Comparison of ENCODE assay signal across 18 cellular contexts in the genomic region with DNA sequence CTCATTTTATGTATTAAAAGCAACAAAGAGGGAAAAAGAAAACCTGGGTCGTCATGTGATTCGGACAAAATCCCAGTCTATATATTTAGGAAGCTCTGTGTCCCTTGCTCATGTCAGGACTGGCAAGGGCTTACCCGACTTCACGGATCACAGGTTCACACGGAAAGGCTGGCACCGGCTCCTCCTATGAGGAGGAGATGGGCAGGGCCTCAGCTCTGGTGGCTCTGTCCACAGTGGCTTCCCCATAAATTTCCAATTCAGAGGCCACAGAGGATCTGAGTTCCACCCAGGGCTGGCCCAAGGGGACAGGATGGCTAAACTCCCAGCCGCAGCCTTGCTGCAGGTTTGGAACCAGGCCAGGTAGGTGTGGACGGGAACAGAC.
DNase-seq lines count a peak whose midpoint lies in the region; TF ChIP-seq lines count a peak whose summit lies in the region.
"Had no signal": no experiment of that assay in that cellular context is flagged by ENCODE, and none has a peak within 500 bp of the region (broad histone marks: within the 10 kb centered on the region; RNA-seq: fewer than 3 reads in every experiment).

No MANE protein-coding gene starts in this region.

- no peak for TF ChIP-seq CTCF in parathyroid adenoma (IDR thresholded peaks at IDR 0.05)
- no peak for TF ChIP-seq CTCF in chondrocyte (IDR thresholded peaks at IDR 0.05)

- H3K4me1 ChIP-seq in endocrine pancreas (ENCODE audit: control insufficient read depth, insufficient read depth, low read length) (no peaks in the 10 kb centered on the region), parathyroid adenoma (peaks cover 4% of the 10 kb centered on the region)

- DNase-seq in DMS153 (lab: John Stamatoyannopoulos, UW) (peak; percentile 34), DMS153 treated with DMSO at 0.1 percent for 48 hours (lab: John Stamatoyannopoulos, UW; ENCODE audit: unreplicated experiment) (no peak), NCI-H2196 treated with DMSO at 0.1 percent for 48 hours (lab: John Stamatoyannopoulos, UW; ENCODE audit: unreplicated experiment) (peak; percentile 26), chondrocyte (ENCODE audit: low spot score) (no peak), globus pallidus (ENCODE audit: low spot score) (no peak), caudate nucleus (lab: John Stamatoyannopoulos, UW) (no peak)
- DNase-seq: activated B cell treated with CpG ODN at 0.5 μM for 24 hours; CD8-positive, alpha-beta T cell; cerebellar nuclear complex; GF-D8; heart right ventricle; left cardiac atrium; NCI-H226; SW 1271; tibial artery had no signal

- H3K27me3 Mint-ChIP-seq in chondrocyte (ENCODE audit: low read depth), result peaks cover 10% of the 10 kb centered on the region
- H3K27me3 Mint-ChIP-seq: activated B cell treated with CpG ODN at 0.5 μM for 24 hours had no signal

- H3K9me3 ChIP-seq in endocrine pancreas (ENCODE audit: control insufficient read depth, low read length) (no peaks in the 10 kb centered on the region), parathyroid adenoma (ENCODE audit: control insufficient read depth, low read length) (no peaks in the 10 kb centered on the region)
- H3K9me3 ChIP-seq: heart right ventricle, tibial artery had no signal

- H3K9ac ChIP-seq in endocrine pancreas (ENCODE audit: control insufficient read depth, insufficient read depth, low read length), result no peak overlapping the region
- no peak overlapping the region for H3K9ac ChIP-seq in parathyroid adenoma

- H3K4me2 ChIP-seq in parathyroid adenoma (ENCODE audit: low read length), result peak overlapping the region; percentile 42

- peaks cover 10% of the 10 kb centered on the region for H3K4me1 Mint-ChIP-seq in chondrocyte (ENCODE audit: low read depth)

- H3K79me2 ChIP-seq in parathyroid adenoma, result no peaks in the 10 kb centered on the region

- no peaks in the 10 kb centered on the region for H3K36me3 ChIP-seq in endocrine pancreas (ENCODE audit: control insufficient read depth, insufficient read depth, low read length)
- no peaks in the 10 kb centered on the region for H3K36me3 ChIP-seq in parathyroid adenoma (ENCODE audit: control insufficient read depth, insufficient read depth, low read length)
- H3K36me3 ChIP-seq: heart right ventricle had no signal

- H2AFZ ChIP-seq in parathyroid adenoma, result no peak overlapping the region

- no peaks in the 10 kb centered on the region for H3K9me3 Mint-ChIP-seq in chondrocyte (ENCODE audit: low read depth)
- H3K9me3 Mint-ChIP-seq: activated B cell treated with CpG ODN at 0.5 μM for 24 hours; CD8-positive, alpha-beta T cell had no signal

- no peak overlapping the region for H3K27ac Mint-ChIP-seq in chondrocyte (ENCODE audit: unreplicated experiment)

- peak overlapping the region; percentile 40 for H3K4me3 ChIP-seq in endocrine pancreas (ENCODE audit: control insufficient read depth, insufficient read depth, low read length)
- no peak overlapping the region for H3K4me3 ChIP-seq in parathyroid adenoma (ENCODE audit: low read depth, low read length)
- H3K4me3 ChIP-seq: heart right ventricle, tibial artery had no signal

- H3K36me3 Mint-ChIP-seq in chondrocyte (ENCODE audit: low read depth), result peaks cover 3% of the 10 kb centered on the region

- H3K4me3 Mint-ChIP-seq in chondrocyte (ENCODE audit: unreplicated experiment), result no peak overlapping the region
- H3K4me3 Mint-ChIP-seq: activated B cell treated with CpG ODN at 0.5 μM for 24 hours; CD8-positive, alpha-beta T cell had no signal

- H3K27ac ChIP-seq in parathyroid adenoma (no peak overlapping the region), caudate nucleus (ENCODE audit: low read depth, low read length) (no peak overlapping the region)
- H3K27ac ChIP-seq: 22Rv1, heart right ventricle had no signal

- no peaks in the 10 kb centered on the region for H3K27me3 ChIP-seq in endocrine pancreas (ENCODE audit: control insufficient read depth, insufficient read depth, low read length)
- H3K27me3 ChIP-seq in parathyroid adenoma (ENCODE audit: control insufficient read depth, insufficient read depth, low read length), result no peaks in the 10 kb centered on the region
- H3K27me3 ChIP-seq: heart right ventricle, tibial artery had no signal

Comparison
In these comparisons a context has a peak if more than half of its experiments do, and no peak if none do; other contexts are left out.
1. DNase-seq: peak in DMS153 (single experiment) and NCI-H2196 treated with DMSO at 0.1 percent for 48 hours (single experiment); none in DMS153 treated with DMSO at 0.1 percent for 48 hours (single experiment), chondrocyte (single experiment), globus pallidus (single experiment) and caudate nucleus (0 of 61).